1 cellular context compared by ENCODE assay signal in genomic region chr6:25279748-25280616, GRCh38.
TF ChIP-seq lines count a peak whose summit lies in the region.

No MANE protein-coding gene starts in this region.

TF ChIP-seq in IMR-90, 13 proteins besides CTCF, POLR2A, EP300 and RAD21 (continued from another document):
- TF ChIP-seq USF2 (IDR thresholded peaks at IDR 0.05; ENCODE audit: low read depth, low read length) (no peak), RFX5 (IDR thresholded peaks at IDR 0.05; ENCODE audit: low read depth, low read length) (no peak)
